35 cellular contexts compared by ENCODE assay signal in the genomic region with DNA sequence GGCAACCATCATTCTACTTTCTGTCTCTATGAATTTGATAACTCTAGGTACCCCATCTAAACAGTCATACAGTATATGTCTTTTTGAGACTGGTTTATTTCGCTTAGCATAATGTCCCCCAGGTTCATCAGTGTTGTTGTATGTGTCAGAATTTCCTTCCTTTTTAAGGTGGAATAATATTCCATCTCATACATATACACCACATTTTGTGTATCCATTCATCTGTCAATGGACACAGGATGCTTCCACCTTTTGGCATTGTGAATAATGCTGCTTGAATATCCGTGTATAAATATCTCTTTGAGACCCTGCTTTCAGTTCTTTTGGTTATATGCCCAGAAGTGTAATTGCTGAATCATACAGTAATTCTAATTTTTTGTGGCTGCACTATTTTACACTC.
"Had no signal": no experiment of that assay in that cellular context is flagged by ENCODE, and none has a peak within 500 bp of the region (broad histone marks: within the 10 kb centered on the region; RNA-seq: fewer than 3 reads in every experiment).

No MANE protein-coding gene starts in this region.

- H3K27ac ChIP-seq: adrenal gland, ascending aorta, body of pancreas, brain microvascular endothelial cell, breast epithelium, VCaP had no signal

- H3K4me1 ChIP-seq: adrenal gland, ascending aorta, body of pancreas, breast epithelium had no signal

- H3K27me3 ChIP-seq: adrenal gland, ascending aorta, body of pancreas, brain microvascular endothelial cell, breast epithelium had no signal

- H3K9me3 ChIP-seq: adrenal gland, ascending aorta, body of pancreas, breast epithelium had no signal

- H3K27me3 Mint-ChIP-seq: activated B cell treated with CpG ODN at 0.5 μM for 24 hours; activated CD4-positive, alpha-beta memory T cell treated with anti-CD3 and anti-CD28 coated beads for 36 hours; activated CD8-positive, alpha-beta T cell treated with anti-CD3 and anti-CD28 coated beads for 36 hours; activated naive CD8-positive, alpha-beta T cell treated with anti-CD3 and anti-CD28 coated beads for 36 hours; activated T-helper 17 cell treated with anti-CD3 and anti-CD28 coated beads, Interleukin-2, amount 50 U/mL, for 72 hours; T-helper 17 cell had no signal

- H3K27ac Mint-ChIP-seq: activated B cell treated with CpG ODN at 0.5 μM for 24 hours; activated CD4-positive, alpha-beta memory T cell treated with anti-CD3 and anti-CD28 coated beads for 36 hours; activated CD4-positive, alpha-beta T cell treated with anti-CD3 and anti-CD28 coated beads, Interleukin-2, amount 10 ng/mL, durations not matched to agents 24 days and 14 days; activated CD8-positive, alpha-beta T cell treated with anti-CD3 and anti-CD28 coated beads for 36 hours; activated naive CD4-positive, alpha-beta T cell treated with anti-CD3 and anti-CD28 coated beads for 36 hours; activated naive CD4-positive, alpha-beta T cell treated with anti-CD3 and anti-CD28 coated beads, Interleukin-2, amount 50 U/mL, for 72 hours; activated naive CD8-positive, alpha-beta T cell treated with anti-CD3 and anti-CD28 coated beads for 36 hours; activated T-cell treated with anti-CD3 and anti-CD28 coated beads, Interleukin-2, amount 50 U/mL, for 72 hours; activated T-helper 1 cell treated with anti-CD3 and anti-CD28 coated beads, Interleukin-12 subunit alpha, Interleukin-12 subunit beta, Interleukin-2, Interleukin-4 antibody, amounts not matched to agents 30 ng/mL and 10 ng/mL and 1 ng/mL, durations not matched to agents 14 hours and 24 hours and 36 hours; activated T-helper 17 cell treated with anti-CD3 and anti-CD28 coated beads, Interleukin-2, amount 50 U/mL, for 72 hours; T-cell; T-helper 17 cell had no signal

- H3K4me1 Mint-ChIP-seq: activated CD4-positive, alpha-beta T cell treated with anti-CD3 and anti-CD28 coated beads, Interleukin-2, amount 10 ng/mL, durations not matched to agents 24 days and 14 days; activated naive CD8-positive, alpha-beta T cell treated with anti-CD3 and anti-CD28 coated beads for 36 hours; activated T-helper 17 cell treated with anti-CD3 and anti-CD28 coated beads, Interleukin-2, amount 50 U/mL, for 72 hours; T-cell had no signal

- H3K4me3 Mint-ChIP-seq: activated B cell treated with CpG ODN at 0.5 μM for 24 hours; activated CD4-positive, alpha-beta memory T cell treated with anti-CD3 and anti-CD28 coated beads for 36 hours; activated CD4-positive, alpha-beta T cell treated with anti-CD3 and anti-CD28 coated beads, Interleukin-2, amount 10 ng/mL, durations not matched to agents 24 days and 14 days; activated CD8-positive, alpha-beta T cell treated with anti-CD3 and anti-CD28 coated beads for 36 hours; activated naive CD4-positive, alpha-beta T cell treated with anti-CD3 and anti-CD28 coated beads for 36 hours; activated naive CD8-positive, alpha-beta T cell treated with anti-CD3 and anti-CD28 coated beads for 36 hours; activated T-cell treated with anti-CD3 and anti-CD28 coated beads, Interleukin-2, amount 50 U/mL, for 4 hours; activated T-cell treated with anti-CD3 and anti-CD28 coated beads, Interleukin-2, amount 50 U/mL, for 72 hours; activated T-helper 1 cell treated with anti-CD3 and anti-CD28 coated beads, Interleukin-12 subunit alpha, Interleukin-12 subunit beta, Interleukin-2, Interleukin-4 antibody, amounts not matched to agents 30 ng/mL and 10 ng/mL and 1 ng/mL, durations not matched to agents 14 hours and 24 hours and 36 hours; activated T-helper 17 cell treated with anti-CD3 and anti-CD28 coated beads, Interleukin-2, amount 50 U/mL, for 72 hours; T-cell; T-helper 17 cell had no signal

- DNase-seq: activated B cell treated with CpG ODN at 0.5 μM for 24 hours; activated CD4-positive, alpha-beta memory T cell treated with anti-CD3 and anti-CD28 coated beads for 36 hours; activated CD4-positive, alpha-beta T cell treated with anti-CD3 and anti-CD28 coated beads for 4 hours; activated CD4-positive, alpha-beta T cell treated with anti-CD3 and anti-CD28 coated beads, Interleukin-2, amount 10 ng/mL, durations not matched to agents 24 days and 14 days; activated CD4-positive, alpha-beta T cell treated with anti-CD3 and anti-CD28 coated beads, Interleukin-2, amount 50 U/mL, for 1 hour; activated CD4-positive, alpha-beta T cell treated with anti-CD3 and anti-CD28 coated beads, Interleukin-2, amount 50 U/mL, for 4 hours; activated CD4-positive, CD25-positive, alpha-beta regulatory T cell treated with anti-CD3 and anti-CD28 coated beads, Interleukin-2, amount 50 U/mL, for 72 hours; activated CD8-positive, alpha-beta memory T cell treated with anti-CD3 and anti-CD28 coated beads, Interleukin-2, amount 50 U/mL, for 4 hours; activated CD8-positive, alpha-beta T cell treated with anti-CD3 and anti-CD28 coated beads for 36 hours; activated effector memory CD4-positive, alpha-beta T cell treated with anti-CD3 and anti-CD28 coated beads, Interleukin-2, amount 50 U/mL, for 16 hours; activated gamma-delta T cell treated with Interleukin-2 at 50 U/mL for 16 hours; activated naive CD4-positive, alpha-beta T cell; activated naive CD4-positive, alpha-beta T cell treated with anti-CD3 and anti-CD28 coated beads for 36 hours; activated naive CD4-positive, alpha-beta T cell treated with anti-CD3 and anti-CD28 coated beads, Interleukin-2, amount 50 U/mL, for 16 hours; activated naive CD8-positive, alpha-beta T cell treated with anti-CD3 and anti-CD28 coated beads for 36 hours; activated T-cell treated with anti-CD3 and anti-CD28 coated beads for 4 hours; activated T-cell treated with anti-CD3 and anti-CD28 coated beads, Interleukin-2, amount 50 U/mL, for 1 hour; activated T-cell treated with anti-CD3 and anti-CD28 coated beads, Interleukin-2, amount 50 U/mL, for 4 hours; activated T-cell treated with anti-CD3 and anti-CD28 coated beads, Interleukin-2, amount 50 U/mL, for 72 hours; adrenal gland; amygdala; anterior cingulate cortex; body of pancreas; brain microvascular endothelial cell; central memory CD4-positive, alpha-beta T cell; T-cell; T-helper 17 cell; T1000 had no signal

- H3K36me3 Mint-ChIP-seq: activated CD4-positive, alpha-beta memory T cell treated with anti-CD3 and anti-CD28 coated beads for 36 hours; activated naive CD4-positive, alpha-beta T cell treated with anti-CD3 and anti-CD28 coated beads, Interleukin-2, amount 50 U/mL, for 72 hours; activated naive CD8-positive, alpha-beta T cell treated with anti-CD3 and anti-CD28 coated beads for 36 hours; T-cell had no signal

- H3K36me3 ChIP-seq: adrenal gland, ascending aorta, brain microvascular endothelial cell, breast epithelium had no signal

- FAIRE-seq: TTC549 had no signal

- H3K9me3 Mint-ChIP-seq: activated B cell treated with CpG ODN at 0.5 μM for 24 hours; activated CD4-positive, alpha-beta memory T cell treated with anti-CD3 and anti-CD28 coated beads for 36 hours; activated CD4-positive, alpha-beta T cell treated with anti-CD3 and anti-CD28 coated beads, Interleukin-2, amount 10 ng/mL, durations not matched to agents 24 days and 14 days; activated CD8-positive, alpha-beta T cell treated with anti-CD3 and anti-CD28 coated beads for 36 hours; activated naive CD4-positive, alpha-beta T cell treated with anti-CD3 and anti-CD28 coated beads for 36 hours; activated naive CD4-positive, alpha-beta T cell treated with anti-CD3 and anti-CD28 coated beads, Interleukin-2, amount 50 U/mL, for 72 hours; activated naive CD8-positive, alpha-beta T cell treated with anti-CD3 and anti-CD28 coated beads for 36 hours; activated T-cell treated with anti-CD3 and anti-CD28 coated beads, Interleukin-2, amount 50 U/mL, for 4 hours; activated T-cell treated with anti-CD3 and anti-CD28 coated beads, Interleukin-2, amount 50 U/mL, for 72 hours; activated T-helper 1 cell treated with anti-CD3 and anti-CD28 coated beads, Interleukin-12 subunit alpha, Interleukin-12 subunit beta, Interleukin-2, Interleukin-4 antibody, amounts not matched to agents 30 ng/mL and 10 ng/mL and 1 ng/mL, durations not matched to agents 14 hours and 24 hours and 36 hours; activated T-helper 17 cell treated with anti-CD3 and anti-CD28 coated beads, Interleukin-2, amount 50 U/mL, for 72 hours; T-cell had no signal

- ATAC-seq: activated CD8-positive, alpha-beta T cell treated with anti-CD3 and anti-CD28 coated beads for 36 hours; activated naive CD4-positive, alpha-beta T cell treated with anti-CD3 and anti-CD28 coated beads, Interleukin-2, amount 50 U/mL, for 72 hours; activated T-cell treated with anti-CD3 and anti-CD28 coated beads, Interleukin-2, amount 50 U/mL, for 4 hours; activated T-cell treated with anti-CD3 and anti-CD28 coated beads, Interleukin-2, amount 50 U/mL, for 72 hours; activated T-helper 17 cell treated with anti-CD3 and anti-CD28 coated beads, Interleukin-2, amount 50 U/mL, for 72 hours; body of pancreas; T-cell; T-helper 17 cell had no signal

- H3K4me3 ChIP-seq: adrenal gland, ascending aorta, body of pancreas, breast epithelium had no signal
